ENCODE assay signal across 21 cellular contexts in the genomic region with DNA sequence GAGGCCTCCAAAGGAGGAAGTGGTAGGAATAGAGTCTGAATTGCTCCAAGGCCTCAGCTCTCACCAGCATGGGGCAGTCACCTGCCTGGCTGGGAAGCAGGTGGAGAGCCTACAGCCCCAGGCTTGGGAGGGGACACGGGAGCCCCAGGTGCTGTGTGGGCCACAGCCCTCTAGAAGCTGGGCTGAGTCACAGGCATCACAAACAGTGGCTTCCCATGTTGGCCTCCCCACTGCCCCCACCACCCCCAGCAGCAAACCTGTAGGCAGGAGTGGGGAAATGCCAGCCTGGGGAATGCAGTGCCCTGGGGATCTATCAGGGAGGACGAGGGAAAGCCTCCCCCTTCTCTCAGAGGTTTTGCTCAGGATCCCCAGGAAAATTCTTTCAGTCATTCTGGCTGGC.
"Had no signal": no experiment of that assay in that cellular context is flagged by ENCODE, and none has a peak within 500 bp of the region (broad histone marks: within the 10 kb centered on the region; RNA-seq: fewer than 3 reads in every experiment).

No MANE protein-coding gene starts in this region.

- DNase-seq: activated B cell treated with CpG ODN at 0.5 μM for 24 hours; activated CD4-positive, alpha-beta T cell treated with anti-CD3 and anti-CD28 coated beads for 48 hours; activated CD8-positive, alpha-beta memory T cell treated with anti-CD3 and anti-CD28 coated beads, Interleukin-2, amount 50 U/mL, for 4 hours; activated CD8-positive, alpha-beta T cell treated with anti-CD3 and anti-CD28 coated beads, Interleukin-2, amount 10 ng/mL, durations not matched to agents 7 days and 5 days; activated gamma-delta T cell treated with Interleukin-2 at 50 U/mL for 16 hours; activated T-cell treated with anti-CD3 and anti-CD28 coated beads, Interleukin-2, amount 50 U/mL, for 48 hours; amniotic stem cell; body of pancreas; caudate nucleus; colonic mucosa; left lung; occipital lobe; right cardiac atrium; stimulated activated CD4-positive, alpha-beta T cell treated with anti-CD3 and anti-CD28 coated beads, Interleukin-1b, Interleukin-23, amount 100 ng/mL, for 48 hours; T-helper 17 cell; uterus had no signal

- H3K4me3 ChIP-seq: body of pancreas, colonic mucosa, left lung, thoracic aorta, uterus had no signal

- H3K27ac ChIP-seq: body of pancreas, colonic mucosa, left lung, thoracic aorta, uterus had no signal

- H3K36me3 ChIP-seq: colonic mucosa, left lung, thoracic aorta, uterus had no signal

- ATAC-seq: activated CD8-positive, alpha-beta T cell treated with anti-CD3 and anti-CD28 coated beads, Interleukin-2, amount 10 ng/mL, durations not matched to agents 7 days and 5 days; body of pancreas; natural killer cell treated with Interleukin-12 subunit alpha and Interleukin-12 subunit beta and Interleukin-15 and Interleukin-18, amount 100 ng/mL, for 72 hours; T-helper 17 cell had no signal

- H3K36me3 Mint-ChIP-seq: activated naive CD8-positive, alpha-beta T cell; memory B cell; natural killer cell treated with Interleukin-12 subunit alpha and Interleukin-12 subunit beta and Interleukin-15 and Interleukin-18, amount 100 ng/mL, for 72 hours had no signal

- H3K4me3 Mint-ChIP-seq: activated B cell treated with CpG ODN at 0.5 μM for 24 hours; activated CD8-positive, alpha-beta T cell treated with anti-CD3 and anti-CD28 coated beads, Interleukin-2, amount 10 ng/mL, durations not matched to agents 7 days and 5 days; activated naive CD8-positive, alpha-beta T cell; memory B cell; natural killer cell treated with Interleukin-12 subunit alpha and Interleukin-12 subunit beta and Interleukin-15 and Interleukin-18, amount 100 ng/mL, for 72 hours; T-helper 17 cell had no signal

- H3K9me3 Mint-ChIP-seq: activated B cell treated with CpG ODN at 0.5 μM for 24 hours; memory B cell; natural killer cell treated with Interleukin-12 subunit alpha and Interleukin-12 subunit beta and Interleukin-15 and Interleukin-18, amount 100 ng/mL, for 72 hours had no signal

- H3K27ac Mint-ChIP-seq: activated B cell treated with CpG ODN at 0.5 μM for 24 hours; activated CD8-positive, alpha-beta T cell treated with anti-CD3 and anti-CD28 coated beads, Interleukin-2, amount 10 ng/mL, durations not matched to agents 7 days and 5 days; activated naive CD8-positive, alpha-beta T cell; memory B cell; natural killer cell treated with Interleukin-12 subunit alpha and Interleukin-12 subunit beta and Interleukin-15 and Interleukin-18, amount 100 ng/mL, for 72 hours; progenitor cell of endocrine pancreas; T-helper 17 cell had no signal

- H3K4me1 ChIP-seq: body of pancreas, colonic mucosa, left lung, uterus had no signal

- H3K9me3 ChIP-seq: body of pancreas, colonic mucosa, left lung, thoracic aorta, uterus had no signal

- H3K4me1 Mint-ChIP-seq: activated B cell treated with CpG ODN at 0.5 μM for 24 hours, memory B cell, T-helper 17 cell had no signal
